9 cellular contexts compared by ENCODE assay signal in genomic region chr6:81749704-81750103, GRCh38. TPM values are rescaled to one million over a fixed set of nuclear protein-coding genes. Genes with fewer than 3 reads are reported as not detected.
DNase-seq lines count a peak whose midpoint lies in the region; ATAC-seq and TF ChIP-seq lines count a peak whose summit lies in the region.
"Had no signal": no experiment of that assay in that cellular context is flagged by ENCODE, and none has a peak within 500 bp of the region (broad histone marks: within the 10 kb centered on the region; RNA-seq: fewer than 3 reads in every experiment).

No MANE protein-coding gene starts in this region.

- whole genome bisulfite sequencing in endodermal cell (ENCODE audit: insufficient coverage in 1 of 2, insufficient read length in 1 of 2), 2 experiments, result 86 to 93% methylated on average over 3 to 4 of the region's 4 CpGs

- peak overlapping the region; percentile 87 for H3K4me3 Mint-ChIP-seq in endodermal cell
- peak overlapping the region in 7 of 10 donors; percentile 94 to 98 (median 97) for H3K4me3 Mint-ChIP-seq in naive thymus-derived CD8-positive, alpha-beta T cell

- H3K27me3 Mint-ChIP-seq in endodermal cell (ENCODE audit: insufficient read depth), result peaks cover 32% of the 10 kb centered on the region
- peaks cover 0 to 3% (median 0%) of the 10 kb centered on the region in 5 donors for H3K27me3 Mint-ChIP-seq in naive thymus-derived CD8-positive, alpha-beta T cell

- DNase-seq in AG04450 (ENCODE audit: low read depth, low spot score) (no peak), NCI-H1105 (lab: John Stamatoyannopoulos, UW) (peak; percentile 60), endodermal cell (no peak), DMS79 treated with DMSO at 0.1 percent for 48 hours (lab: John Stamatoyannopoulos, UW) (no peak), sciatic nerve (ENCODE audit: low spot score) (no peak)
- DNase-seq in naive thymus-derived CD8-positive, alpha-beta T cell, result no peak
- DNase-seq in stimulated activated naive CD8-positive, alpha-beta T cell treated with anti-CD3 and anti-CD28 coated beads, Interleukin-15, Interleukin-2, amounts not matched to agents 100 U/mL and 50 U/mL, for 24 hours, result no peak
- DNase-seq: activated T-cell treated with anti-CD3 and anti-CD28 coated beads for 4 hours had no signal

- no peaks in the 10 kb centered on the region for H3K36me3 ChIP-seq in endodermal cell (ENCODE audit: control insufficient read depth, insufficient read depth, low read length)

- H3K27ac ChIP-seq in AG04450 (ENCODE audit: low read depth, low read length) (no peak overlapping the region), endodermal cell (ENCODE audit: low read depth, low read length) (no peak overlapping the region)

- H3K4me3 ChIP-seq in AG04450 (ENCODE audit: low read depth, low read length), result peak overlapping the region; percentile 91
- peak overlapping the region; percentile 96 for H3K4me3 ChIP-seq in endodermal cell (ENCODE audit: low read length)

- H3K36me3 Mint-ChIP-seq in endodermal cell (ENCODE audit: low read depth), result peaks cover 10% of the 10 kb centered on the region
- H3K36me3 Mint-ChIP-seq in naive thymus-derived CD8-positive, alpha-beta T cell, result peaks cover 0 to 33% (median 2%) of the 10 kb centered on the region in 3 donors

- no peak overlapping the region for H3K27ac Mint-ChIP-seq in endodermal cell
- H3K27ac Mint-ChIP-seq in naive thymus-derived CD8-positive, alpha-beta T cell, result peak overlapping the region in 1 of 10 donors; percentile 63

- intact Hi-C loops in sciatic nerve (cut with DNase I), result no loop called here

- TF ChIP-seq CTCF in AG04450 (IDR thresholded peaks at IDR 0.05; ENCODE audit: low read depth, low read length), result no peak
- no peak for TF ChIP-seq CTCF in endodermal cell (conservative IDR thresholded peaks at IDR 0.05)

- H3K9me3 ChIP-seq in AG04450 (ENCODE audit: control insufficient read depth, insufficient read depth, low read length) (no peaks in the 10 kb centered on the region; the same call in 1 of the 2 replicates), endodermal cell (ENCODE audit: control insufficient read depth, low read length) (no peaks in the 10 kb centered on the region)

- no peaks in the 10 kb centered on the region for H3K9me3 Mint-ChIP-seq in endodermal cell
- no peaks in the 10 kb centered on the region for H3K9me3 Mint-ChIP-seq in naive thymus-derived CD8-positive, alpha-beta T cell

- POLR2A ChIA-PET in AG04450 (lab: Yijun Ruan, JAX), result no interaction called here
- POLR2A ChIA-PET in naive thymus-derived CD8-positive, alpha-beta T cell (lab: Charles Lee), result interaction anchor here (0.7 kb wide), 1 partner anchor 15 kb away, joined by 4 read pairs; no protein-coding TSS in a partner anchor

- peaks cover 2% of the 10 kb centered on the region for H3K4me1 ChIP-seq in endodermal cell (ENCODE audit: control insufficient read depth, insufficient read depth, low read length)

- H3K4me1 Mint-ChIP-seq in endodermal cell, result peaks cover 21% of the 10 kb centered on the region
- peaks cover 27 to 59% (median 51%) of the 10 kb centered on the region in 4 donors for H3K4me1 Mint-ChIP-seq in naive thymus-derived CD8-positive, alpha-beta T cell

- H3K9ac ChIP-seq in endodermal cell (ENCODE audit: extremely low read depth, low read length, poor library complexity, severe bottlenecking), result no peak overlapping the region

- no peak for ATAC-seq in naive thymus-derived CD8-positive, alpha-beta T cell
- ATAC-seq in GM18861 (IDR thresholded peaks at IDR 0.05; ENCODE audit: unreplicated experiment) (no peak), sciatic nerve (no peak)
- ATAC-seq in stimulated activated naive CD8-positive, alpha-beta T cell treated with anti-CD3 and anti-CD28 coated beads, Interleukin-15, Interleukin-2, amounts not matched to agents 100 U/mL and 50 U/mL, for 24 hours, result no peak

- no peaks in the 10 kb centered on the region for H3K27me3 ChIP-seq in AG04450 (ENCODE audit: control insufficient read depth, insufficient read depth, low read length)
- H3K27me3 ChIP-seq in endodermal cell (ENCODE audit: control insufficient read depth, insufficient read depth, low read length, poor library complexity, severe bottlenecking), result no peaks in the 10 kb centered on the region

- CTCF ChIA-PET in AG04450 (lab: Charles Lee), result no interaction called here

RNA-seq across cellular contexts. Expression of gene TENT5A, which starts 2.8 kb away (rescaled TPM):
- polyA plus RNA-seq in AG04450 (2011; rRNA removed), result 10.0 and 14.0 TPM in 2 replicates
- 8.3 and 12.8 TPM in 2 replicates for polyA minus RNA-seq in AG04450 (2011; rRNA and poly(A)+ RNA removed)
- total RNA-seq in endodermal cell (1 to 10 TPM; 4.8 to 8.6 TPM), sciatic nerve (24.2 TPM)
- 4.0 TPM for polyA plus RNA-seq in endodermal cell (2013, experiment 1 of 2)
- 3.8 TPM for polyA plus RNA-seq in endodermal cell (2013, experiment 2 of 2)
- total RNA-seq in naive thymus-derived CD8-positive, alpha-beta T cell, result 1 to 10 TPM; 7.4 TPM
- polyA plus RNA-seq in naive thymus-derived CD8-positive, alpha-beta T cell, result 1 to 10 TPM; 2.6 to 4.6 (median 3.4) TPM
